7 cellular contexts compared by ENCODE assay signal in genomic region chr16:70922122-70922521, GRCh38.
DNase-seq lines count a peak whose midpoint lies in the region; TF ChIP-seq lines count a peak whose summit lies in the region.
"Not testable (repeated sequence)": the region's sequence is repeated elsewhere in the genome, so short reads cannot be mapped to it uniquely, and the experiment has no call there.

No MANE protein-coding gene starts in this region.

- TF ChIP-seq POLR2A in prostate gland (IDR thresholded peaks at IDR 0.05), result not testable (repeated sequence)

- H3K27me3 ChIP-seq in prostate gland (replicated peaks; ENCODE audit: insufficient read depth), result not testable (repeated sequence)

- not testable (repeated sequence) for H3K9me3 ChIP-seq in prostate gland

- intact Hi-C loops in prostate gland (cut with DNase I), result not testable (repeated sequence)

- WGBS in prostate gland, result 2% methylated on average over 5 of the region's 7 CpGs

- H3K4me1 ChIP-seq in prostate gland (replicated peaks), result not testable (repeated sequence)

- H3K27ac ChIP-seq in prostate gland, result not testable (repeated sequence)

- H3K4me3 ChIP-seq in prostate gland, result not testable (repeated sequence)

- TF ChIP-seq CTCF in prostate gland (IDR thresholded peaks at IDR 0.05), result not testable (repeated sequence)

- H3K36me3 ChIP-seq in prostate gland, result not testable (repeated sequence)

- DNase-seq in DMS79 (lab: John Stamatoyannopoulos, UW) (peak; percentile 19), NCI-H1105 treated with DMSO at 0.1 percent for 48 hours (lab: John Stamatoyannopoulos, UW) (peak; percentile 33), NCI-H226 (peak; percentile 8), astrocyte of the hippocampus (ENCODE audit: low read depth, low spot score) (peak; percentile 1), cerebellar cortex (ENCODE audit: low spot score) (peak; percentile 16), kidney glomerular epithelial cell (lab: John Stamatoyannopoulos, UW) (peak; percentile 2), prostate gland (ENCODE audit: low spot score) (peak; percentile 71)

Comparison
In these comparisons a context has a peak if more than half of its experiments do, and no peak if none do; other contexts are left out.
1. DNase-seq: peak in every context shown above with its lines; median percentile 71 in prostate gland; 33 in NCI-H1105 treated with DMSO at 0.1 percent for 48 hours; 19 in DMS79; 16 in cerebellar cortex; 8 in NCI-H226; 2 in kidney glomerular epithelial cell; 1 in astrocyte of the hippocampus.